In the genomic region with DNA sequence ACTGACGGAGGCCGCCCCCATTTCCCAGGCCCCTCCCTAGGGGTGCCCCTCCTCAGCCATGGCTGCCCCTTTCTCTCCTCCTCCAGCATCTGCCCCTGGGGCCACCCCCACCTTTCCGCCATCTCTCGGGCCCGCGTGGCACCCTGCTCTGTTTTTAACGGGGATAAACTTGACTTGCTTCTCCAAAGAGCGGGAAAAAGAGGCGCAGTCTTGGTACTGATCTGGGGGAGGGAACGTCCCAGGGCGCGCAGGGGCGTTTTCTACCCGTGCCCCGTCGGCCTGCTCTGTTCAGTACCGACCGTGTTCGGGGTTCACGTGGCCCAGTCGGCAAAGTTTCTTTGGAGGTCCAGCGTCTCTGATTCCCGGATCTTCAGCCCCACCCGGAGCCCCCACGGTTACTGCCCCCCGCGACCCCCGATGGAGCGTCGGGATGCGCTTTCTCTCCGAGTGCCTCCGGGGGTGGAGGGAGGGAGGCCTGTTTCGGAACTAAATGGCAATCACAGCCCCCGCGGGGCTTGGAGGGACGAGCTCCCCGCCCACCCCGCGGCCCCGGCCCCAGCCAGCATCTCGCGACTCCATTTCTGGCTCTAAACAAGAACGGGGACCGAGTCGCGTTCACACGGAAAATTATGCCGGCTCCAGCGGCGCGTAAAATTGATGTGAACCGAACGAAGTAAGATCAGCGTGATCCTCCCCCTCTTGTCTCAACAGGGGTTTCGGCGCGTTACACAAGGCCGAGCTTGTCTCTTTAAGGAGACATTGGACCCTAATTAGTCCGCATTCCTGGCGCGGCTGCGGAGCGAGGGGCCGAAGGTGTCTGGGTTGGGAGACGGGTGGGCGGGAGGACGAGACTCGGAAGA, we compare ENCODE assay signal across 1 cellular context.
TF ChIP-seq lines count a peak whose summit lies in the region.

No MANE protein-coding gene starts in this region.

TF ChIP-seq in HEK293, 187 proteins besides CTCF, POLR2A, EP300 and RAD21 (continued from another document):
- TF ChIP-seq HOXD13 (CRISPR knock-in tag; IDR thresholded peaks at IDR 0.05; ENCODE audit: borderline replicate concordance) = no peak
